Comparison of ENCODE assay signal across 10 cellular contexts in the genomic region with DNA sequence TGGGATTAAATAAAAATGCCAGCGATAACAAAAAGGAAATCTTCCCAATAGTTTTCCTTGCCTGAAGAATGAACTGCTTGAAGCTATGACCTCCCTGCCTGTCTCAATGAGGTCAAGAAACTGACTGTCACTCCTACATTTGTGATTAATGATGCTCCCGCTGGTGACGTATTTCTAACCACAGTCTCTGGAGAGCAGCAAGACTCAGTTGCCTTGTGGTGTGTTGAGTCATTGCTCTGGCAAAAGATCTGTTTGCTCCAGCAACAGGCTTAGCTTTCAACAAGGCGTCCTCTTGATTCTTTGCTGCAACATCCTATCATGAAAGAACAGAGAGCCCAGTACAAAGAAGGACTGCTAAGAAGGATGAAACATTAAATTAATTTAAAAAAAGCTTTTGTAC.
DNase-seq lines count a peak whose midpoint lies in the region; ATAC-seq, FAIRE-seq and TF ChIP-seq lines count a peak whose summit lies in the region.
"Had no signal": no experiment of that assay in that cellular context is flagged by ENCODE, and none has a peak within 500 bp of the region (broad histone marks: within the 10 kb centered on the region; RNA-seq: fewer than 3 reads in every experiment).

No MANE protein-coding gene starts in this region.

- H2BK5ac ChIP-seq in mesenchymal stem cell (ENCODE audit: low read depth, low read length, poor library complexity, severe bottlenecking): no peak overlapping the region

- H3K18ac ChIP-seq in mesenchymal stem cell (ENCODE audit: low read depth in 1 of 2, low read length in 2 of 2): peak overlapping the region in 1 of 2 experiments; percentile 10

- peak overlapping the region; percentile 5 for H3K4me2 ChIP-seq in mammary epithelial cell (ENCODE audit: insufficient read depth, low read depth, low read length)
- no peak overlapping the region for H3K4me2 ChIP-seq in mesenchymal stem cell (ENCODE audit: low read length, poor library complexity, severe bottlenecking)

- no peak overlapping the region for H2BK12ac ChIP-seq in mesenchymal stem cell (ENCODE audit: low read length in 2 of 2)

- H2AFZ ChIP-seq in mammary epithelial cell (ENCODE audit: low read depth, low read length) (no peak overlapping the region), mesenchymal stem cell (ENCODE audit: low read depth, low read length) (no peak overlapping the region)

- dilution Hi-C loops in mammary epithelial cell (cut with HindIII; ENCODE audit: low sequenced_read_pairs): no loop called here

- H3K9ac ChIP-seq in mammary epithelial cell (ENCODE audit: insufficient read depth, low read length) (no peak overlapping the region), mesenchymal stem cell (ENCODE audit: low read length) (no peak overlapping the region)

- no peak overlapping the region for H2BK15ac ChIP-seq in mesenchymal stem cell (ENCODE audit: low read depth, poor library complexity, severe bottlenecking)

- no peak for FAIRE-seq in GM12891 (lab: Jason Lieb, UNC)

- no peak for TF ChIP-seq POLR2A in GM12891 (IDR thresholded peaks at IDR 0.05; ENCODE audit: low read depth, low read length)

- intact Hi-C loops in mammary epithelial cell (cut with micrococcal nuclease): no loop called here

- H3K9me3 ChIP-seq in mammary epithelial cell (replicated peaks; ENCODE audit: insufficient read depth, low read length) (no peaks in the 10 kb centered on the region), mesenchymal stem cell (ENCODE audit: control insufficient read depth, low read length) (peaks cover 3% of the 10 kb centered on the region)

- H4K8ac ChIP-seq in mesenchymal stem cell (ENCODE audit: low read length): no peak overlapping the region

- H3K4me1 ChIP-seq in mammary epithelial cell (ENCODE audit: insufficient read depth, low read length): no peaks in the 10 kb centered on the region
- H3K4me1 ChIP-seq in mesenchymal stem cell (ENCODE audit: control insufficient read depth, insufficient read depth, low read depth, low read length): no peaks in the 10 kb centered on the region

- 5% methylated on average over 4 of the region's 4 CpGs for WGBS in mammary epithelial cell (ENCODE audit: low coverage, missing lambda C conversion rate)
- 10% methylated on average over 3 of the region's 4 CpGs for WGBS in mesenchymal stem cell

- H3K4ac ChIP-seq in mesenchymal stem cell (ENCODE audit: low read depth in 1 of 2, low read length in 2 of 2): no peak overlapping the region

- no peak for ATAC-seq in GM21381 (IDR thresholded peaks at IDR 0.05; ENCODE audit: unreplicated experiment)
- ATAC-seq: HCT116 had no signal

- H3K27ac ChIP-seq in mammary epithelial cell (ENCODE audit: insufficient read depth, low read depth, low read length): no peak overlapping the region
- H3K27ac ChIP-seq in mesenchymal stem cell (ENCODE audit: low read length, poor library complexity, severe bottlenecking): peak overlapping the region; percentile 97

- H4K91ac ChIP-seq in mesenchymal stem cell (ENCODE audit: low read length): no peak overlapping the region

- H3K14ac ChIP-seq in mesenchymal stem cell (ENCODE audit: low read length in 2 of 2): no peak overlapping the region

- H2BK120ac ChIP-seq in mesenchymal stem cell (ENCODE audit: low read depth, low read length): no peak overlapping the region

- no peaks in the 10 kb centered on the region for H4K20me1 ChIP-seq in mammary epithelial cell (ENCODE audit: insufficient read depth, low read length)

- H3K27me3 ChIP-seq in mammary epithelial cell (ENCODE audit: insufficient read depth, low read length) (no peaks in the 10 kb centered on the region), mesenchymal stem cell (ENCODE audit: control insufficient read depth in 1 of 2, insufficient read depth in 1 of 2, low read length in 2 of 2) (no peaks in the 10 kb centered on the region)

- no peak for TF ChIP-seq CTCF in mammary epithelial cell (conservative IDR thresholded peaks at IDR 0.05 in 1 of 2, IDR thresholded peaks at IDR 0.05 in 1 of 2; ENCODE audit: extremely low read depth in 1 of 2, insufficient read depth in 1 of 2, low read depth in 1 of 2, low read length in 2 of 2)

- no peaks in the 10 kb centered on the region for H3K79me2 ChIP-seq in mammary epithelial cell (ENCODE audit: insufficient read depth, low read length)

- in situ Hi-C loops in mammary epithelial cell (cut with MboI; ENCODE audit: low sequenced_read_pairs in 2 of 2): no loop called here

- no TSS peak for BruUV-seq in mammary epithelial cell (replicated peaks; lab: Mats Ljungman, UMichigan)

- no peak overlapping the region for H3K23ac ChIP-seq in mesenchymal stem cell (ENCODE audit: low read length in 2 of 2)

- CTCF ChIA-PET in mammary epithelial cell (lab: Charles Lee; ENCODE audit: low non-redundant PET): no interaction called here

- DNase-seq in AG20443 (ENCODE audit: low spot score) (peak; percentile 81), NCI-H2227 (lab: John Stamatoyannopoulos, UW; ENCODE audit: unreplicated experiment) (peak; percentile 47), mammary epithelial cell (peak; percentile 64), mesenchymal stem cell (peak; percentile 97), NCI-H748 treated with DMSO at 0.1 percent for 48 hours (lab: John Stamatoyannopoulos, UW) (no peak), NCI-H510A treated with DMSO at 0.1 percent for 48 hours (lab: John Stamatoyannopoulos, UW) (no peak), GM12891 (ENCODE audit: insufficient read length, low spot score) (no peak)
- DNase-seq: DMS53 had no signal

- no peak overlapping the region for H3K4me3 ChIP-seq in mammary epithelial cell (replicated peaks in 1 of 3; ENCODE audit: insufficient read depth in 1 of 3, low read depth in 2 of 3, low read length in 3 of 3)
- H3K4me3 ChIP-seq in mesenchymal stem cell (ENCODE audit: insufficient read depth in 1 of 2, low read depth in 1 of 2, low read length in 2 of 2): no peak overlapping the region

- H3K36me3 ChIP-seq in mammary epithelial cell (ENCODE audit: insufficient read depth, low read length): no peaks in the 10 kb centered on the region
- no peaks in the 10 kb centered on the region for H3K36me3 ChIP-seq in mesenchymal stem cell (ENCODE audit: control insufficient read depth in 1 of 2, insufficient read depth in 2 of 2, low read depth in 1 of 2, low read length in 2 of 2)

- no peak overlapping the region for H2AK5ac ChIP-seq in mesenchymal stem cell (ENCODE audit: low read length, severe bottlenecking)

- no peaks in the 10 kb centered on the region for H3K79me1 ChIP-seq in mesenchymal stem cell (replicated peaks; ENCODE audit: low read length, poor library complexity, severe bottlenecking)

TF ChIP-seq in GM12891, 5 proteins besides CTCF, POLR2A, EP300 and RAD21:
- no peak for TF ChIP-seq POLR2AphosphoS5 (IDR thresholded peaks at IDR 0.05; ENCODE audit: low read depth, low read length)
- TF ChIP-seq TAF1 (IDR thresholded peaks at IDR 0.05; ENCODE audit: low read depth, low read length): no peak
- TF ChIP-seq PAX5 (IDR thresholded peaks at IDR 0.05; ENCODE audit: insufficient read depth, low read length, severe bottlenecking): no peak
- no peak for TF ChIP-seq POU2F2 (IDR thresholded peaks at IDR 0.05; ENCODE audit: low read depth, low read length)
- no peak for TF ChIP-seq SPI1 (IDR thresholded peaks at IDR 0.05; ENCODE audit: low read depth, low read length)

Comparison
In these comparisons a context has a peak if more than half of its experiments do, and no peak if none do; other contexts are left out.
1. DNase-seq: peak in AG20443 (single experiment), NCI-H2227 (single experiment), mammary epithelial cell (single experiment) and mesenchymal stem cell (single experiment); none in NCI-H748 treated with DMSO at 0.1 percent for 48 hours (single experiment), NCI-H510A treated with DMSO at 0.1 percent for 48 hours (single experiment) and GM12891 (single experiment).